ENCODE assay signal across 5 cellular contexts in genomic region chr19:17887221-17887620, GRCh38. TPM values are rescaled to one million over a fixed set of nuclear protein-coding genes. Genes with fewer than 3 reads are reported as not detected.
"Had no signal": no experiment of that assay in that cellular context is flagged by ENCODE, and none has a peak within 500 bp of the region (broad histone marks: within the 10 kb centered on the region; RNA-seq: fewer than 3 reads in every experiment).

No MANE protein-coding gene starts in this region.

RNA-seq across cellular contexts. Expression of gene SLC5A5, which starts 15.5 kb away (rescaled TPM):
- total RNA-seq: HepG2, HT-29, HT1080, IMR-90 had no signal
- polyA plus RNA-seq: HepG2, IgD-negative memory B cell, IMR-90 had no signal
